ENCODE assay signal across 14 cellular contexts in the genomic region with DNA sequence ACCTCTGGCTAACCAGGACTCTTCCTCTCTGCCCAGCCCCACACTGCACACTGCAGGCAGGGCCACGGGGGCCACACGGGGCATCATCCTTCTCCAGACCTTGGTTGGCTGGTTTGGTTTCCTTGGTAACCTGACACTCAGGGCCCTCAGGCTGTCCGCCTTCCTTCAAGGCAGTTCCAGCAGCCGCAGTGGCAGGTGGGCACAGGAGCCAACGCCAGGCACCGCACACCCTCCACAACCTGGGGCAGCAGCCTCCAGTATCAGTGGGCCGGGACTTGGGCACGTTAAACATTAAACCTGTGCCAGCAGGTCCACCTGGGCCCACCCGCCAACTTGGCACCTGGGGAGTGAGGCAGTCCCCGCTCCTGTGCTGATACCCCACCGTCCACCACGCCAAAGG. TPM values are rescaled to one million over a fixed set of nuclear protein-coding genes. Genes with fewer than 3 reads are reported as not detected.
DNase-seq lines count a peak whose midpoint lies in the region; ATAC-seq, FAIRE-seq and TF ChIP-seq lines count a peak whose summit lies in the region.
"Had no signal": no experiment of that assay in that cellular context is flagged by ENCODE, and none has a peak within 500 bp of the region (broad histone marks: within the 10 kb centered on the region; RNA-seq: fewer than 3 reads in every experiment).

No MANE protein-coding gene starts in this region.

- H3K4me3 Mint-ChIP-seq in T-cell = peak overlapping the region in 2 of 3 donors; percentile 76 to 81

- peaks cover 0 to 21% of the 10 kb centered on the region in 2 donors for H3K4me1 ChIP-seq in kidney (ENCODE audit: control insufficient read depth in 1 of 2, insufficient read depth in 1 of 2, low read depth in 1 of 2, low read length in 2 of 2)
- H3K4me1 ChIP-seq in stomach smooth muscle (ENCODE audit: control insufficient read depth, insufficient read depth, low read length) = peaks cover 27% of the 10 kb centered on the region

- intact Hi-C loops in kidney (cut with DNase I) = no loop called here

- POLR2A ChIA-PET in T-cell (lab: Charles Lee) = no interaction called here

- peaks cover 14 to 17% of the 10 kb centered on the region in 2 donors for H3K27me3 ChIP-seq in stomach smooth muscle (ENCODE audit: control insufficient read depth in 1 of 2, insufficient read depth in 2 of 2, low read length in 2 of 2)

- FAIRE-seq in kidney (lab: Jason Lieb, UNC) = no peak

- H3K27ac ChIP-seq in kidney (ENCODE audit: low read depth in 2 of 2, low read length in 2 of 2) (peak overlapping the region; percentile 16 to 65), stomach smooth muscle (ENCODE audit: low read length) (peak overlapping the region; percentile 46)
- H3K27ac ChIP-seq: HL-60, SJCRH30 had no signal

- no peaks in the 10 kb centered on the region for H3K36me3 ChIP-seq in kidney (ENCODE audit: control insufficient read depth in 1 of 2, insufficient read depth in 2 of 2, low read length in 2 of 2)
- H3K36me3 ChIP-seq in stomach smooth muscle (ENCODE audit: control insufficient read depth in 2 of 2, insufficient read depth in 2 of 2, low read length in 2 of 2) = peaks cover 6 to 8% of the 10 kb centered on the region in 2 donors
- H3K36me3 ChIP-seq: SJCRH30 had no signal

- peaks cover 8 to 20% (median 18%) of the 10 kb centered on the region in 3 donors for H3K4me1 Mint-ChIP-seq in T-cell

- no peak overlapping the region for H3K27ac Mint-ChIP-seq in T-cell

- H3K27me3 Mint-ChIP-seq in T-cell = peaks cover 0 to 37% of the 10 kb centered on the region in 2 donors

- no peaks in the 10 kb centered on the region for H3K36me3 Mint-ChIP-seq in T-cell

- H3K4me3 ChIP-seq in kidney (ENCODE audit: low read length in 2 of 2) (no peak overlapping the region), stomach smooth muscle (ENCODE audit: low read length in 2 of 2) (peak overlapping the region in 1 of 2 donors; percentile 78)
- H3K4me3 ChIP-seq: SJCRH30 had no signal

- ATAC-seq in T-cell (replicated peaks in 1 of 4) (no peak), GM21423 (IDR thresholded peaks at IDR 0.05; ENCODE audit: unreplicated experiment) (no peak), HG03175 (IDR thresholded peaks at IDR 0.05; ENCODE audit: unreplicated experiment) (no peak)

- no peak for TF ChIP-seq CTCF in kidney (IDR thresholded peaks at IDR 0.05; ENCODE audit: borderline replicate concordance, extremely low read depth, insufficient read depth)

- CTCF ChIA-PET in T-cell (lab: Charles Lee) = interaction anchor here in 1 of 2 donors (1.6 to 1.8 kb wide), 2 partner anchors 9 to 15 kb away, joined by 4 read pairs; no protein-coding TSS in a partner anchor

- DNase-seq in NCI-H2196 (lab: John Stamatoyannopoulos, UW; ENCODE audit: unreplicated experiment) (peak; percentile 41), NCI-H2196 treated with DMSO at 0.1 percent for 48 hours (lab: John Stamatoyannopoulos, UW; ENCODE audit: unreplicated experiment) (no peak), T-cell (no peak), kidney (no peak), T1000 (lab: John Stamatoyannopoulos, UW) (no peak)
- DNase-seq: activated CD4-positive, alpha-beta T cell treated with anti-CD3 and anti-CD28 coated beads for 1 hour; activated effector memory CD4-positive, alpha-beta T cell treated with anti-CD3 and anti-CD28 coated beads, Interleukin-2, amount 50 U/mL, for 16 hours; foreskin melanocyte; SJCRH30 had no signal

- H3K9ac ChIP-seq in kidney (ENCODE audit: low read length in 2 of 2) (no peak overlapping the region), stomach smooth muscle (ENCODE audit: low read length in 2 of 2) (no peak overlapping the region)

- H3K9me3 Mint-ChIP-seq in T-cell = no peaks in the 10 kb centered on the region

- no peaks in the 10 kb centered on the region for H3K9me3 ChIP-seq in kidney (ENCODE audit: control insufficient read depth in 1 of 2, low read length in 2 of 2)
- no peaks in the 10 kb centered on the region for H3K9me3 ChIP-seq in stomach smooth muscle (ENCODE audit: control insufficient read depth in 2 of 2, low read length in 2 of 2)
- H3K9me3 ChIP-seq: SJCRH30 had no signal

RNA-seq across cellular contexts. Expression of a gene that starts 1.9 kb away (rescaled TPM):
- total RNA-seq in T-cell = 10 to 100 TPM; 32.4 to 76.7 (median 57.0) TPM
- total RNA-seq in kidney = 189 TPM
- polyA plus RNA-seq in kidney (ENCODE audit: insufficient read depth, low read depth, low replicate concordance) = 80.2 TPM

RNA-seq across cellular contexts. Expression of a gene that starts 9.8 kb away (rescaled TPM):
- total RNA-seq in T-cell (under 1 TPM in 1 of 5 donors, not detected in 4; 0.32 TPM), kidney (9.3 TPM)
- polyA plus RNA-seq in kidney (ENCODE audit: insufficient read depth, low read depth, low replicate concordance) = 5.5 TPM
- total RNA-seq: subcutaneous adipose tissue had no signal

RNA-seq across cellular contexts. Expression of a gene that starts 12.2 kb away (rescaled TPM):
- total RNA-seq in T-cell (1 to 10 TPM; 1.1 to 7.7 (median 5.1) TPM), kidney (0.60 TPM)
- not detected for polyA plus RNA-seq in kidney (ENCODE audit: insufficient read depth, low read depth, low replicate concordance)
- total RNA-seq: SJCRH30 had no signal

RNA-seq across cellular contexts. Expression of a gene that starts 16.0 kb away (rescaled TPM):
- total RNA-seq in T-cell (100 to 1,000 TPM in 3 of 5 donors, 10 to 100 TPM in 2; 58.6 to 138 (median 121) TPM), kidney (72.1 TPM)
- 39.2 TPM for polyA plus RNA-seq in kidney (ENCODE audit: insufficient read depth, low read depth, low replicate concordance)

RNA-seq across cellular contexts. Expression of a gene that starts 26.3 kb away (rescaled TPM):
- total RNA-seq in T-cell (1 to 10 TPM in 1 of 5 donors, under 1 TPM in 4; 0.33 to 1.0 (median 0.83) TPM), kidney (2.3 TPM)
- 1.7 TPM for polyA plus RNA-seq in kidney (ENCODE audit: insufficient read depth, low read depth, low replicate concordance)
